In genomic region chr15:65578904-65579728, GRCh38 we compare ENCODE assay signal across 1 cellular context.
TF ChIP-seq lines count a peak whose summit lies in the region.

No MANE protein-coding gene starts in this region.

TF ChIP-seq in WTC11, 78 proteins besides CTCF, POLR2A, EP300 and RAD21 (continued from another document):
- TF ChIP-seq ZNF512 (CRISPR knock-in tag; IDR thresholded peaks at IDR 0.05; ENCODE audit: borderline replicate concordance) (no peak), ZNF138 (CRISPR knock-in tag; conservative IDR thresholded peaks at IDR 0.05) (no peak), ERG (CRISPR knock-in tag; IDR thresholded peaks at IDR 0.05) (0 out of 2 replicates have a peak, but pooled peaks have one; percentile 50)
